1 cellular context compared by ENCODE assay signal in the genomic region with DNA sequence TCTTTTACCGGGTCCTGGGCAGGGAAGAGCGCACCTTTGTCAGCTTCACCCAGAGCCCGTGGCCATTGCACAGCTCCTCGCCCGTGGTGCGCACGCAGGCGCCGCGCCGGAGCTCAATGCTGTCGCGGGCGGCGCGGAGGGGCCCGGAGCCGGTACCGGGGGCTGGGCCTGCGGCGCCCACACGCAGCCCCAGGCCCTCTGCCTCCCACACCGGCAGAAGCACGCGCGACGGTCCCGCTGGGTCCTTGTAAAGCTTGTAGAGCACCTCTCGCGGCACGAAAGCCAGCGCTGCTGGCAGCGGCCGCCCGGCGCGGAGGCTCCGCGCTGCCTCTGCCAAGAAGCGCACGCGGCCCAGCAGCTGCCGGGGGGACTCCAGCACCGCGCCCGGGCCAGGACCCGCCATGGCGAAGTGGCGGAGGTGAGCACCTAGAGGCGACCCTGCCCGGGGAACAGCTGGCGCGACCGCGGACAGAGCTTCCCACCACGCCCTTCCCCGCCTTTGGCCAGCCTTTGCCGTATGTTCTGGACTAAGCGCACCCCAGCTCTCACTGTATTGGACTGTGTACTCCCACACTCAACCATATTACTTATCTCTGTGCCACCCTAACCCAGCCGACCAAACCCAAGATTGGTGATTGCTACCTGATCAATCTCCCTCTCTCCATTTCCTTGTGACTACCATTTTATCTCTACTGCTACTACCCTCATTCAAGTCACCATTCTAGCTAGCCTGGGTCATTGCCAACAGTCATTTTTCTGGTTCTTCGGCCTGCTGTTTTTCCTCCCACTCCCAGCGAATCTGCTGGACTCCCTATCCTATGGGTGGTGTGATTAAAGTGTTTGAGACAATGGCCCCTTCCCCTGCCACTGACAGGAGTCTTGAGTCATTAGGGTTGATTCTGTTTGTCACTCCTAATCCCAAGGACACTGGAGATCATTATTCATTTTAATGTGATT.
TF ChIP-seq lines count a peak whose summit lies in the region.

A gene (minus strand): TSS at position 470 of the 957 bp plus-strand sequence. CDS start 67 bp downstream, at position 403.

TF ChIP-seq in K562, 482 proteins besides CTCF, POLR2A, EP300 and RAD21 (continued from another document and continues in another):
- TF ChIP-seq, protein P1, sequence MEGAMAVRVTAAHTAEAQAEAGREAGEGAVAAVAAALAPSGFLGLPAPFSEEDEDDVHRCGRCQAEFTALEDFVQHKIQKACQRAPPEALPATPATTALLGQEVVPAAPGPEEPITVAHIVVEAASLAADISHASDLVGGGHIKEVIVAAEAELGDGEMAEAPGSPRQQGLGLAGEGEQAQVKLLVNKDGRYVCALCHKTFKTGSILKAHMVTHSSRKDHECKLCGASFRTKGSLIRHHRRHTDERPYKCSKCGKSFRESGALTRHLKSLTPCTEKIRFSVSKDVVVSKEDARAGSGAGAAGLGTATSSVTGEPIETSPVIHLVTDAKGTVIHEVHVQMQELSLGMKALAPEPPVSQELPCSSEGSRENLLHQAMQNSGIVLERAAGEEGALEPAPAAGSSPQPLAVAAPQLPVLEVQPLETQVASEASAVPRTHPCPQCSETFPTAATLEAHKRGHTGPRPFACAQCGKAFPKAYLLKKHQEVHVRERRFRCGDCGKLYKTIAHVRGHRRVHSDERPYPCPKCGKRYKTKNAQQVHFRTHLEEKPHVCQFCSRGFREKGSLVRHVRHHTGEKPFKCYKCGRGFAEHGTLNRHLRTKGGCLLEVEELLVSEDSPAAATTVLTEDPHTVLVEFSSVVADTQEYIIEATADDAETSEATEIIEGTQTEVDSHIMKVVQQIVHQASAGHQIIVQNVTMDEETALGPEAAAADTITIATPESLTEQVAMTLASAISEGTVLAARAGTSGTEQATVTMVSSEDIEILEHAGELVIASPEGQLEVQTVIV (CRISPR knock-in tag; IDR thresholded peaks at IDR 0.05; ENCODE audit: borderline replicate concordance): no peak
- TF ChIP-seq BRD9 (IDR thresholded peaks at IDR 0.05; ENCODE audit: low read depth, partially characterized antibody): peak; percentile 70
- no peak for TF ChIP-seq TSC22D4 (tag; IDR thresholded peaks at IDR 0.05)
- TF ChIP-seq, protein P2, sequence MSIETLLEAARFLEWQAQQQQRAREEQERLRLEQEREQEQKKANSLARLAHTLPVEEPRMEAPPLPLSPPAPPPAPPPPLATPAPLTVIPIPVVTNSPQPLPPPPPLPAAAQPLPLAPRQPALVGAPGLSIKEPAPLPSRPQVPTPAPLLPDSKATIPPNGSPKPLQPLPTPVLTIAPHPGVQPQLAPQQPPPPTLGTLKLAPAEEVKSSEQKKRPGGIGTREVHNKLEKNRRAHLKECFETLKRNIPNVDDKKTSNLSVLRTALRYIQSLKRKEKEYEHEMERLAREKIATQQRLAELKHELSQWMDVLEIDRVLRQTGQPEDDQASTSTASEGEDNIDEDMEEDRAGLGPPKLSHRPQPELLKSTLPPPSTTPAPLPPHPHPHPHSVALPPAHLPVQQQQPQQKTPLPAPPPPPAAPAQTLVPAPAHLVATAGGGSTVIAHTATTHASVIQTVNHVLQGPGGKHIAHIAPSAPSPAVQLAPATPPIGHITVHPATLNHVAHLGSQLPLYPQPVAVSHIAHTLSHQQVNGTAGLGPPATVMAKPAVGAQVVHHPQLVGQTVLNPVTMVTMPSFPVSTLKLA (conservative IDR thresholded peaks at IDR 0.05): peak in 1 of 2 experiments; percentile 88; a peak in 2 of 4 replicates
- TF ChIP-seq MYNN (IDR thresholded peaks at IDR 0.05): 0 out of 2 replicates have a peak, but pooled peaks have one; percentile 13
- no peak for TF ChIP-seq MYNN (CRISPR knock-in tag; IDR thresholded peaks at IDR 0.05)
- no peak for TF ChIP-seq ZNF282 (CRISPR knock-in tag; IDR thresholded peaks at IDR 0.05)
- no peak for TF ChIP-seq ZNF174 (CRISPR knock-in tag; IDR thresholded peaks at IDR 0.05)
- TF ChIP-seq NFYB (IDR thresholded peaks at IDR 0.05; ENCODE audit: extremely low read depth, insufficient read length): no peak
- peak; percentile 97 for TF ChIP-seq DACH1 (IDR thresholded peaks at IDR 0.05; ENCODE audit: partially characterized antibody)
- TF ChIP-seq FOXM1 (IDR thresholded peaks at IDR 0.05; ENCODE audit: low read depth): peak; percentile 65; the same call in 1 of the 2 replicates
- TF ChIP-seq FOXM1 (CRISPR knock-in tag; IDR thresholded peaks at IDR 0.05; ENCODE audit: low read depth): no peak
- 0 out of 4 replicates have a peak, but pooled peaks of 1 of the 2 experiments have one; percentile 9 for TF ChIP-seq TRIM24 (IDR thresholded peaks at IDR 0.05)
- TF ChIP-seq CSDE1 (IDR thresholded peaks at IDR 0.05): no peak
- TF ChIP-seq, protein P3, sequence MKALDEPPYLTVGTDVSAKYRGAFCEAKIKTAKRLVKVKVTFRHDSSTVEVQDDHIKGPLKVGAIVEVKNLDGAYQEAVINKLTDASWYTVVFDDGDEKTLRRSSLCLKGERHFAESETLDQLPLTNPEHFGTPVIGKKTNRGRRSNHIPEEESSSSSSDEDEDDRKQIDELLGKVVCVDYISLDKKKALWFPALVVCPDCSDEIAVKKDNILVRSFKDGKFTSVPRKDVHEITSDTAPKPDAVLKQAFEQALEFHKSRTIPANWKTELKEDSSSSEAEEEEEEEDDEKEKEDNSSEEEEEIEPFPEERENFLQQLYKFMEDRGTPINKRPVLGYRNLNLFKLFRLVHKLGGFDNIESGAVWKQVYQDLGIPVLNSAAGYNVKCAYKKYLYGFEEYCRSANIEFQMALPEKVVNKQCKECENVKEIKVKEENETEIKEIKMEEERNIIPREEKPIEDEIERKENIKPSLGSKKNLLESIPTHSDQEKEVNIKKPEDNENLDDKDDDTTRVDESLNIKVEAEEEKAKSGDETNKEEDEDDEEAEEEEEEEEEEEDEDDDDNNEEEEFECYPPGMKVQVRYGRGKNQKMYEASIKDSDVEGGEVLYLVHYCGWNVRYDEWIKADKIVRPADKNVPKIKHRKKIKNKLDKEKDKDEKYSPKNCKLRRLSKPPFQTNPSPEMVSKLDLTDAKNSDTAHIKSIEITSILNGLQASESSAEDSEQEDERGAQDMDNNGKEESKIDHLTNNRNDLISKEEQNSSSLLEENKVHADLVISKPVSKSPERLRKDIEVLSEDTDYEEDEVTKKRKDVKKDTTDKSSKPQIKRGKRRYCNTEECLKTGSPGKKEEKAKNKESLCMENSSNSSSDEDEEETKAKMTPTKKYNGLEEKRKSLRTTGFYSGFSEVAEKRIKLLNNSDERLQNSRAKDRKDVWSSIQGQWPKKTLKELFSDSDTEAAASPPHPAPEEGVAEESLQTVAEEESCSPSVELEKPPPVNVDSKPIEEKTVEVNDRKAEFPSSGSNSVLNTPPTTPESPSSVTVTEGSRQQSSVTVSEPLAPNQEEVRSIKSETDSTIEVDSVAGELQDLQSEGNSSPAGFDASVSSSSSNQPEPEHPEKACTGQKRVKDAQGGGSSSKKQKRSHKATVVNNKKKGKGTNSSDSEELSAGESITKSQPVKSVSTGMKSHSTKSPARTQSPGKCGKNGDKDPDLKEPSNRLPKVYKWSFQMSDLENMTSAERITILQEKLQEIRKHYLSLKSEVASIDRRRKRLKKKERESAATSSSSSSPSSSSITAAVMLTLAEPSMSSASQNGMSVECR (CRISPR knock-in tag; IDR thresholded peaks at IDR 0.05): peak; percentile 99
- TF ChIP-seq KDM4B (IDR thresholded peaks at IDR 0.05; ENCODE audit: borderline replicate concordance in 2 of 2, low read depth in 1 of 2): no peak
- TF ChIP-seq SPI1 (IDR thresholded peaks at IDR 0.05; ENCODE audit: borderline replicate concordance, low read depth, low read length): no peak
- TF ChIP-seq, protein P4, sequence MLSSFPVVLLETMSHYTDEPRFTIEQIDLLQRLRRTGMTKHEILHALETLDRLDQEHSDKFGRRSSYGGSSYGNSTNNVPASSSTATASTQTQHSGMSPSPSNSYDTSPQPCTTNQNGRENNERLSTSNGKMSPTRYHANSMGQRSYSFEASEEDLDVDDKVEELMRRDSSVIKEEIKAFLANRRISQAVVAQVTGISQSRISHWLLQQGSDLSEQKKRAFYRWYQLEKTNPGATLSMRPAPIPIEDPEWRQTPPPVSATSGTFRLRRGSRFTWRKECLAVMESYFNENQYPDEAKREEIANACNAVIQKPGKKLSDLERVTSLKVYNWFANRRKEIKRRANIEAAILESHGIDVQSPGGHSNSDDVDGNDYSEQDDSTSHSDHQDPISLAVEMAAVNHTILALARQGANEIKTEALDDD (IDR thresholded peaks at IDR 0.05): no peak
- no peak for TF ChIP-seq STAT5A (IDR thresholded peaks at IDR 0.05; ENCODE audit: borderline replicate concordance, low read length)
- TF ChIP-seq ZNF57 (CRISPR knock-in tag; IDR thresholded peaks at IDR 0.05): no peak
- TF ChIP-seq, protein P5, sequence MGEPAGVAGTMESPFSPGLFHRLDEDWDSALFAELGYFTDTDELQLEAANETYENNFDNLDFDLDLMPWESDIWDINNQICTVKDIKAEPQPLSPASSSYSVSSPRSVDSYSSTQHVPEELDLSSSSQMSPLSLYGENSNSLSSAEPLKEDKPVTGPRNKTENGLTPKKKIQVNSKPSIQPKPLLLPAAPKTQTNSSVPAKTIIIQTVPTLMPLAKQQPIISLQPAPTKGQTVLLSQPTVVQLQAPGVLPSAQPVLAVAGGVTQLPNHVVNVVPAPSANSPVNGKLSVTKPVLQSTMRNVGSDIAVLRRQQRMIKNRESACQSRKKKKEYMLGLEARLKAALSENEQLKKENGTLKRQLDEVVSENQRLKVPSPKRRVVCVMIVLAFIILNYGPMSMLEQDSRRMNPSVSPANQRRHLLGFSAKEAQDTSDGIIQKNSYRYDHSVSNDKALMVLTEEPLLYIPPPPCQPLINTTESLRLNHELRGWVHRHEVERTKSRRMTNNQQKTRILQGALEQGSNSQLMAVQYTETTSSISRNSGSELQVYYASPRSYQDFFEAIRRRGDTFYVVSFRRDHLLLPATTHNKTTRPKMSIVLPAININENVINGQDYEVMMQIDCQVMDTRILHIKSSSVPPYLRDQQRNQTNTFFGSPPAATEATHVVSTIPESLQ (CRISPR knock-in tag; IDR thresholded peaks at IDR 0.05): 0 out of 2 replicates have a peak, but pooled peaks have one; percentile 32
- no peak for TF ChIP-seq PCBP1 (IDR thresholded peaks at IDR 0.05; ENCODE audit: low read depth, low read length, poor library complexity, severe bottlenecking)
- TF ChIP-seq YBX1 (IDR thresholded peaks at IDR 0.05): no peak
- no peak for TF ChIP-seq SAFB2 (IDR thresholded peaks at IDR 0.05; ENCODE audit: borderline replicate concordance, low read depth, low read length, severe bottlenecking)
- TF ChIP-seq ZNF239 (CRISPR knock-in tag; IDR thresholded peaks at IDR 0.05): no peak
- no peak; the same call in 1 of the 2 replicates for TF ChIP-seq TAF7 (tag; IDR thresholded peaks at IDR 0.05)
- TF ChIP-seq, protein P6, sequence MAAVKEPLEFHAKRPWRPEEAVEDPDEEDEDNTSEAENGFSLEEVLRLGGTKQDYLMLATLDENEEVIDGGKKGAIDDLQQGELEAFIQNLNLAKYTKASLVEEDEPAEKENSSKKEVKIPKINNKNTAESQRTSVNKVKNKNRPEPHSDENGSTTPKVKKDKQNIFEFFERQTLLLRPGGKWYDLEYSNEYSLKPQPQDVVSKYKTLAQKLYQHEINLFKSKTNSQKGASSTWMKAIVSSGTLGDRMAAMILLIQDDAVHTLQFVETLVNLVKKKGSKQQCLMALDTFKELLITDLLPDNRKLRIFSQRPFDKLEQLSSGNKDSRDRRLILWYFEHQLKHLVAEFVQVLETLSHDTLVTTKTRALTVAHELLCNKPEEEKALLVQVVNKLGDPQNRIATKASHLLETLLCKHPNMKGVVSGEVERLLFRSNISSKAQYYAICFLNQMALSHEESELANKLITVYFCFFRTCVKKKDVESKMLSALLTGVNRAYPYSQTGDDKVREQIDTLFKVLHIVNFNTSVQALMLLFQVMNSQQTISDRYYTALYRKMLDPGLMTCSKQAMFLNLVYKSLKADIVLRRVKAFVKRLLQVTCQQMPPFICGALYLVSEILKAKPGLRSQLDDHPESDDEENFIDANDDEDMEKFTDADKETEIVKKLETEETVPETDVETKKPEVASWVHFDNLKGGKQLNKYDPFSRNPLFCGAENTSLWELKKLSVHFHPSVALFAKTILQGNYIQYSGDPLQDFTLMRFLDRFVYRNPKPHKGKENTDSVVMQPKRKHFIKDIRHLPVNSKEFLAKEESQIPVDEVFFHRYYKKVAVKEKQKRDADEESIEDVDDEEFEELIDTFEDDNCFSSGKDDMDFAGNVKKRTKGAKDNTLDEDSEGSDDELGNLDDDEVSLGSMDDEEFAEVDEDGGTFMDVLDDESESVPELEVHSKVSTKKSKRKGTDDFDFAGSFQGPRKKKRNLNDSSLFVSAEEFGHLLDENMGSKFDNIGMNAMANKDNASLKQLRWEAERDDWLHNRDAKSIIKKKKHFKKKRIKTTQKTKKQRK (IDR thresholded peaks at IDR 0.05; ENCODE audit: borderline replicate concordance, low read depth, low read length): no peak
- no peak for TF ChIP-seq RHOXF2B (CRISPR knock-in tag; conservative IDR thresholded peaks at IDR 0.05)
- peak; percentile 48; the same call in 1 of the 2 replicates for TF ChIP-seq ESRRA (IDR thresholded peaks at IDR 0.05; ENCODE audit: borderline replicate concordance, low read depth)
- TF ChIP-seq ZBED1 (IDR thresholded peaks at IDR 0.05): no peak; the same call in 1 of the 2 replicates
- no peak for TF ChIP-seq ZNF589 (CRISPR knock-in tag; IDR thresholded peaks at IDR 0.05; ENCODE audit: low read depth)
- TF ChIP-seq ZNF695 (CRISPR knock-in tag; IDR thresholded peaks at IDR 0.05): no peak
- TF ChIP-seq, protein P7, sequence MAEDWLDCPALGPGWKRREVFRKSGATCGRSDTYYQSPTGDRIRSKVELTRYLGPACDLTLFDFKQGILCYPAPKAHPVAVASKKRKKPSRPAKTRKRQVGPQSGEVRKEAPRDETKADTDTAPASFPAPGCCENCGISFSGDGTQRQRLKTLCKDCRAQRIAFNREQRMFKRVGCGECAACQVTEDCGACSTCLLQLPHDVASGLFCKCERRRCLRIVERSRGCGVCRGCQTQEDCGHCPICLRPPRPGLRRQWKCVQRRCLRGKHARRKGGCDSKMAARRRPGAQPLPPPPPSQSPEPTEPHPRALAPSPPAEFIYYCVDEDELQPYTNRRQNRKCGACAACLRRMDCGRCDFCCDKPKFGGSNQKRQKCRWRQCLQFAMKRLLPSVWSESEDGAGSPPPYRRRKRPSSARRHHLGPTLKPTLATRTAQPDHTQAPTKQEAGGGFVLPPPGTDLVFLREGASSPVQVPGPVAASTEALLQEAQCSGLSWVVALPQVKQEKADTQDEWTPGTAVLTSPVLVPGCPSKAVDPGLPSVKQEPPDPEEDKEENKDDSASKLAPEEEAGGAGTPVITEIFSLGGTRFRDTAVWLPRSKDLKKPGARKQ (CRISPR knock-in tag; IDR thresholded peaks at IDR 0.05): no peak
- no peak for TF ChIP-seq ETV1 (tag; conservative IDR thresholded peaks at IDR 0.05; ENCODE audit: low read depth)
- TF ChIP-seq NFIX (CRISPR knock-in tag; IDR thresholded peaks at IDR 0.05; ENCODE audit: low read depth): no peak
- TF ChIP-seq MCM7 (IDR thresholded peaks at IDR 0.05): no peak
- no peak for TF ChIP-seq GTF2E2 (tag; IDR thresholded peaks at IDR 0.05)
- TF ChIP-seq FOS (IDR thresholded peaks at IDR 0.05; ENCODE audit: extremely low read depth, insufficient read length): no peak
- no peak for TF ChIP-seq ZNF75A (CRISPR knock-in tag; IDR thresholded peaks at IDR 0.05)
- TF ChIP-seq PTTG1 (tag; IDR thresholded peaks at IDR 0.05; ENCODE audit: low read depth): no peak
- TF ChIP-seq RBBP5 (IDR thresholded peaks at IDR 0.05; ENCODE audit: borderline replicate concordance, insufficient read depth, low read length, poor library complexity, severe bottlenecking): peak; percentile 98
- TF ChIP-seq, protein P8, sequence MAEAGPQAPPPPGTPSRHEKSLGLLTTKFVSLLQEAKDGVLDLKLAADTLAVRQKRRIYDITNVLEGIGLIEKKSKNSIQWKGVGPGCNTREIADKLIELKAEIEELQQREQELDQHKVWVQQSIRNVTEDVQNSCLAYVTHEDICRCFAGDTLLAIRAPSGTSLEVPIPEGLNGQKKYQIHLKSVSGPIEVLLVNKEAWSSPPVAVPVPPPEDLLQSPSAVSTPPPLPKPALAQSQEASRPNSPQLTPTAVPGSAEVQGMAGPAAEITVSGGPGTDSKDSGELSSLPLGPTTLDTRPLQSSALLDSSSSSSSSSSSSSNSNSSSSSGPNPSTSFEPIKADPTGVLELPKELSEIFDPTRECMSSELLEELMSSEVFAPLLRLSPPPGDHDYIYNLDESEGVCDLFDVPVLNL (CRISPR knock-in tag; IDR thresholded peaks at IDR 0.05; ENCODE audit: low read depth): no peak
